In genomic region chr14:53327716-53328115, GRCh38 we compare ENCODE assay signal across 18 cellular contexts.
DNase-seq lines count a peak whose midpoint lies in the region; ATAC-seq, FAIRE-seq and TF ChIP-seq lines count a peak whose summit lies in the region.
"Had no signal": no experiment of that assay in that cellular context is flagged by ENCODE, and none has a peak within 500 bp of the region (broad histone marks: within the 10 kb centered on the region; RNA-seq: fewer than 3 reads in every experiment).

No MANE protein-coding gene starts in this region.

- H3K27ac ChIP-seq in right atrium auricular region (peak overlapping the region in 1 of 2 donors; percentile 8), uterus (peak overlapping the region; percentile 15 to 42)
- H3K27ac ChIP-seq: KMS-11 had no signal

- TF ChIP-seq POLR2A in uterus (IDR thresholded peaks at IDR 0.05): no peak

- no peak overlapping the region for H3K4me3 Mint-ChIP-seq in activated CD8-positive, alpha-beta memory T cell treated with anti-CD3 and anti-CD28 coated beads, Interleukin-2, amount 10 ng/mL, durations not matched to agents 7 days and 5 days

- H3K27me3 ChIP-seq in right atrium auricular region (no peaks in the 10 kb centered on the region), bronchial epithelial cell (ENCODE audit: control insufficient read depth, insufficient read depth, low read length) (no peaks in the 10 kb centered on the region), kidney epithelial cell (ENCODE audit: control insufficient read depth, insufficient read depth, low read length) (no peaks in the 10 kb centered on the region), uterus (no peaks in the 10 kb centered on the region)
- H3K27me3 ChIP-seq: vagina had no signal

- H3K4me3 ChIP-seq in right atrium auricular region (no peak overlapping the region), bronchial epithelial cell (ENCODE audit: low read depth, low read length) (no peak overlapping the region), kidney epithelial cell (ENCODE audit: low read depth, low read length) (no peak overlapping the region), uterus (no peak overlapping the region)
- H3K4me3 ChIP-seq: smooth muscle cell, vagina had no signal

- H3K9me3 Mint-ChIP-seq in activated CD8-positive, alpha-beta memory T cell treated with anti-CD3 and anti-CD28 coated beads, Interleukin-2, amount 10 ng/mL, durations not matched to agents 7 days and 5 days (ENCODE audit: low read depth): no peaks in the 10 kb centered on the region

- peaks cover 0 to 6% of the 10 kb centered on the region in 2 donors for H3K4me1 ChIP-seq in right atrium auricular region
- no peaks in the 10 kb centered on the region for H3K4me1 ChIP-seq in uterus

- H3K9me3 ChIP-seq in right atrium auricular region (no peaks in the 10 kb centered on the region), uterus (no peaks in the 10 kb centered on the region)
- H3K9me3 ChIP-seq: vagina had no signal

- no peaks in the 10 kb centered on the region for H3K4me1 Mint-ChIP-seq in activated CD8-positive, alpha-beta memory T cell treated with anti-CD3 and anti-CD28 coated beads, Interleukin-2, amount 10 ng/mL, durations not matched to agents 7 days and 5 days

- TF ChIP-seq CTCF in right atrium auricular region (IDR thresholded peaks at IDR 0.05) (no peak), bronchial epithelial cell (IDR thresholded peaks at IDR 0.05; ENCODE audit: insufficient read depth, low read length, severe bottlenecking) (no peak), kidney epithelial cell (IDR thresholded peaks at IDR 0.05; ENCODE audit: insufficient read depth, low read length, poor library complexity, severe bottlenecking) (no peak), uterus (IDR thresholded peaks at IDR 0.05) (no peak)

- no peak for DNase-seq in left ventricle myocardium superior
- DNase-seq in right atrium auricular region (ENCODE audit: low spot score): no peak
- peak; percentile 90 for DNase-seq in bronchial epithelial cell (ENCODE audit: low read depth)
- peak; percentile 23 for DNase-seq in kidney epithelial cell (ENCODE audit: low read depth)
- DNase-seq in uterus: peak; percentile 24 to 45
- DNase-seq in hepatic stellate cell (ENCODE audit: low spot score): no peak
- no peak for DNase-seq in AG20443 (ENCODE audit: low spot score)
- no peak for DNase-seq in activated CD8-positive, alpha-beta memory T cell treated with anti-CD3 and anti-CD28 coated beads, Interleukin-2, amount 10 ng/mL, durations not matched to agents 7 days and 5 days
- DNase-seq: activated CD4-positive, alpha-beta T cell treated with anti-CD3 and anti-CD28 coated beads, Interleukin-2, amount 50 U/mL, for 48 hours; activated naive CD4-positive, alpha-beta T cell treated with anti-CD3 and anti-CD28 coated beads, Interleukin-2, amount 50 U/mL, for 16 hours; DMS53; effector memory CD4-positive, alpha-beta T cell; NCI-H2171; T-helper 1 cell had no signal

- intact Hi-C loops in left ventricle myocardium superior (cut with micrococcal nuclease) (no loop called here), uterus (cut with DNase I; ENCODE audit: low total_unique reads) (no loop called here)

- no peak overlapping the region for H3K27ac Mint-ChIP-seq in activated CD8-positive, alpha-beta memory T cell treated with anti-CD3 and anti-CD28 coated beads, Interleukin-2, amount 10 ng/mL, durations not matched to agents 7 days and 5 days

- peak; percentile 72 for ATAC-seq in left ventricle myocardium superior
- ATAC-seq in activated CD8-positive, alpha-beta memory T cell treated with anti-CD3 and anti-CD28 coated beads, Interleukin-2, amount 10 ng/mL, durations not matched to agents 7 days and 5 days: no peak

- FAIRE-seq in bronchial epithelial cell (lab: Jason Lieb, UNC): peak; percentile 43
- FAIRE-seq: GM12892 had no signal

- H3K27me3 Mint-ChIP-seq in activated CD8-positive, alpha-beta memory T cell treated with anti-CD3 and anti-CD28 coated beads, Interleukin-2, amount 10 ng/mL, durations not matched to agents 7 days and 5 days: no peaks in the 10 kb centered on the region

- H3K36me3 Mint-ChIP-seq in activated CD8-positive, alpha-beta memory T cell treated with anti-CD3 and anti-CD28 coated beads, Interleukin-2, amount 10 ng/mL, durations not matched to agents 7 days and 5 days: no peaks in the 10 kb centered on the region

- H3K36me3 ChIP-seq in right atrium auricular region (no peaks in the 10 kb centered on the region), bronchial epithelial cell (ENCODE audit: control insufficient read depth, insufficient read depth, low read length) (no peaks in the 10 kb centered on the region), kidney epithelial cell (ENCODE audit: control insufficient read depth, insufficient read depth, low read length) (no peaks in the 10 kb centered on the region), uterus (no peaks in the 10 kb centered on the region)
- H3K36me3 ChIP-seq: vagina had no signal

- CTCF ChIA-PET in activated CD8-positive, alpha-beta memory T cell treated with anti-CD3 and anti-CD28 coated beads, Interleukin-2, amount 10 ng/mL, durations not matched to agents 7 days and 5 days (lab: Charles Lee): no interaction called here

Comparison
In these comparisons a context has a peak if more than half of its experiments do, and no peak if none do; other contexts are left out.
1. DNase-seq: peak in bronchial epithelial cell (single experiment), kidney epithelial cell (single experiment) and uterus (2 of 2); none in left ventricle myocardium superior (single experiment), right atrium auricular region (single experiment), hepatic stellate cell (single experiment), AG20443 (single experiment) and activated CD8-positive, alpha-beta memory T cell treated with anti-CD3 and anti-CD28 coated beads, Interleukin-2, amount 10 ng/mL, durations not matched to agents 7 days and 5 days (single experiment).